Comparison of ENCODE assay signal across 22 cellular contexts in genomic region chr13:64332048-64332447, GRCh38.
DNase-seq lines count a peak whose midpoint lies in the region; ATAC-seq, FAIRE-seq and TF ChIP-seq lines count a peak whose summit lies in the region.
"Had no signal": no experiment of that assay in that cellular context is flagged by ENCODE, and none has a peak within 500 bp of the region (broad histone marks: within the 10 kb centered on the region; RNA-seq: fewer than 3 reads in every experiment).

No MANE protein-coding gene starts in this region.

- no peak for TF ChIP-seq CTCF in right atrium auricular region (IDR thresholded peaks at IDR 0.05)

- DNase-seq in COR-L47 (lab: John Stamatoyannopoulos, UW) (peak; percentile 2), HTR-8/SVneo (ENCODE audit: insufficient read length, low spot score) (peak; percentile 1), NCI-H2227 (lab: John Stamatoyannopoulos, UW; ENCODE audit: unreplicated experiment) (peak; percentile 4), glomerular visceral epithelial cell (ENCODE audit: extremely low spot score) (peak; percentile 22), HT-29 (ENCODE audit: low spot score) (no peak), right atrium auricular region (ENCODE audit: low spot score) (no peak)
- DNase-seq in activated T-cell treated with anti-CD3 and anti-CD28 coated beads, Interleukin-2, amount 50 U/mL, for 1 hour = no peak
- DNase-seq: activated CD4-positive, alpha-beta T cell treated with anti-CD3 and anti-CD28 coated beads, Interleukin-2, amount 50 U/mL, for 4 hours; activated naive CD4-positive, alpha-beta T cell treated with anti-CD3 and anti-CD28 coated beads, Interleukin-2, amount 10 ng/mL, durations not matched to agents 7 days and 5 days; activated T-cell treated with anti-CD3 and anti-CD28 coated beads for 4 hours; endodermal cell; GF-D8; heart right ventricle; NCI-H2107; nephron progenitor cell; posterior cingulate gyrus; stimulated activated CD4-positive, alpha-beta T cell treated with anti-CD3 and anti-CD28 coated beads, Interleukin-4, amount 100 ng/mL, for 1 hour; T-helper 1 cell had no signal

- H3K9me3 ChIP-seq in right atrium auricular region = no peaks in the 10 kb centered on the region

- no peak overlapping the region for H3K4me3 ChIP-seq in right atrium auricular region
- H3K4me3 ChIP-seq: heart right ventricle, skin epidermis had no signal

- no peaks in the 10 kb centered on the region for H3K27me3 ChIP-seq in right atrium auricular region
- H3K27me3 ChIP-seq: heart right ventricle had no signal

- no peaks in the 10 kb centered on the region for H3K36me3 ChIP-seq in right atrium auricular region
- H3K36me3 ChIP-seq: heart right ventricle had no signal

- H3K4me1 ChIP-seq in right atrium auricular region = no peaks in the 10 kb centered on the region
- H3K4me1 ChIP-seq: heart right ventricle had no signal

- no peak for ATAC-seq in GM19324 (IDR thresholded peaks at IDR 0.05; ENCODE audit: low FRiP score, unreplicated experiment)
- ATAC-seq: heart right ventricle had no signal

- no peak overlapping the region for H3K27ac ChIP-seq in right atrium auricular region
- H3K27ac ChIP-seq: heart right ventricle, skin epidermis, VCaP had no signal

- no peak for FAIRE-seq in HTR-8/SVneo (lab: Jason Lieb, UNC)
- FAIRE-seq: GM12891 had no signal

Comparison
In these comparisons a context has a peak if more than half of its experiments do, and no peak if none do; other contexts are left out.
1. DNase-seq: peak in COR-L47 (single experiment), HTR-8/SVneo (single experiment), NCI-H2227 (single experiment) and glomerular visceral epithelial cell (single experiment); none in activated T-cell treated with anti-CD3 and anti-CD28 coated beads, Interleukin-2, amount 50 U/mL, for 1 hour (single experiment), HT-29 (single experiment) and right atrium auricular region (single experiment).